In genomic region chr12:8037046-8037663, GRCh38 we compare ENCODE assay signal across 12 cellular contexts. TPM values are rescaled to one million over a fixed set of nuclear protein-coding genes. Genes with fewer than 3 reads are reported as not detected.
DNase-seq lines count a peak whose midpoint lies in the region; ATAC-seq, FAIRE-seq and TF ChIP-seq lines count a peak whose summit lies in the region.
"Had no signal": no experiment of that assay in that cellular context is flagged by ENCODE, and none has a peak within 500 bp of the region (broad histone marks: within the 10 kb centered on the region; RNA-seq: fewer than 3 reads in every experiment).

No MANE protein-coding gene starts in this region.

- H3K4me3 Mint-ChIP-seq in activated CD4-positive, alpha-beta T cell treated with anti-CD3 and anti-CD28 coated beads, Interleukin-2, amount 10 ng/mL, durations not matched to agents 7 days and 5 days: peak overlapping the region; percentile 52
- H3K4me3 Mint-ChIP-seq in chondrocyte (ENCODE audit: unreplicated experiment) (no peak overlapping the region), mesothelial cell of epicardium (no peak overlapping the region)
- H3K4me3 Mint-ChIP-seq in stimulated activated memory B cell treated with anti-CD40 and anti-IgM and Interleukin-4, amounts not matched to agents 10 μg/mL and 1 μg/mL and 100 μg/mL, for 72 hours: peak overlapping the region; percentile 13

- no peak for FAIRE-seq in frontal cortex (lab: Jason Lieb, UNC)

- POLR2A ChIA-PET in activated CD4-positive, alpha-beta T cell treated with anti-CD3 and anti-CD28 coated beads, Interleukin-2, amount 10 ng/mL, durations not matched to agents 7 days and 5 days (lab: Charles Lee): no interaction called here

- DNase-seq in activated CD4-positive, alpha-beta T cell treated with anti-CD3 and anti-CD28 coated beads, Interleukin-2, amount 10 ng/mL, durations not matched to agents 7 days and 5 days: peak; percentile 29
- DNase-seq in activated CD4-positive, alpha-beta T cell treated with anti-CD3 and anti-CD28 coated beads for 48 hours: no peak
- DNase-seq in NOMO-1 (lab: John Stamatoyannopoulos, UW; ENCODE audit: unreplicated experiment in 2 of 2) (peak; percentile 55 to 60), chondrocyte (ENCODE audit: low spot score) (no peak), mesothelial cell of epicardium (ENCODE audit: low spot score in 2 of 2, unreplicated experiment in 2 of 2) (no peak), frontal cortex (ENCODE audit: low spot score in 2 of 2) (no peak), NCI-H2196 (lab: John Stamatoyannopoulos, UW; ENCODE audit: unreplicated experiment) (no peak)
- DNase-seq: ACHN; activated CD4-positive, CD25-positive, alpha-beta regulatory T cell; NCI-H446 treated with DMSO at 0.1 percent for 48 hours had no signal

- H3K4me1 Mint-ChIP-seq in activated CD4-positive, alpha-beta T cell treated with anti-CD3 and anti-CD28 coated beads, Interleukin-2, amount 10 ng/mL, durations not matched to agents 7 days and 5 days: peaks cover 62% of the 10 kb centered on the region
- H3K4me1 Mint-ChIP-seq in chondrocyte (ENCODE audit: low read depth) (peaks cover 63% of the 10 kb centered on the region), mesothelial cell of epicardium (peaks cover 54% of the 10 kb centered on the region)
- peaks cover 65% of the 10 kb centered on the region for H3K4me1 Mint-ChIP-seq in stimulated activated memory B cell treated with anti-CD40 and anti-IgM and Interleukin-4, amounts not matched to agents 10 μg/mL and 1 μg/mL and 100 μg/mL, for 72 hours

- H3K36me3 Mint-ChIP-seq in activated CD4-positive, alpha-beta T cell treated with anti-CD3 and anti-CD28 coated beads, Interleukin-2, amount 10 ng/mL, durations not matched to agents 7 days and 5 days (ENCODE audit: low read depth): peaks cover 37% of the 10 kb centered on the region
- H3K36me3 Mint-ChIP-seq in chondrocyte (ENCODE audit: low read depth) (peaks cover 8% of the 10 kb centered on the region), mesothelial cell of epicardium (peaks cover 10% of the 10 kb centered on the region)
- peaks cover 7% of the 10 kb centered on the region for H3K36me3 Mint-ChIP-seq in stimulated activated memory B cell treated with anti-CD40 and anti-IgM and Interleukin-4, amounts not matched to agents 10 μg/mL and 1 μg/mL and 100 μg/mL, for 72 hours

- no peaks in the 10 kb centered on the region for H3K9me3 Mint-ChIP-seq in activated CD4-positive, alpha-beta T cell treated with anti-CD3 and anti-CD28 coated beads, Interleukin-2, amount 10 ng/mL, durations not matched to agents 7 days and 5 days
- H3K9me3 Mint-ChIP-seq in chondrocyte (ENCODE audit: low read depth): no peaks in the 10 kb centered on the region
- H3K9me3 Mint-ChIP-seq in stimulated activated memory B cell treated with anti-CD40 and anti-IgM and Interleukin-4, amounts not matched to agents 10 μg/mL and 1 μg/mL and 100 μg/mL, for 72 hours: no peaks in the 10 kb centered on the region
- H3K9me3 Mint-ChIP-seq in mesothelial cell of epicardium: no peaks in the 10 kb centered on the region

- CTCF ChIA-PET in activated CD4-positive, alpha-beta T cell treated with anti-CD3 and anti-CD28 coated beads, Interleukin-2, amount 10 ng/mL, durations not matched to agents 7 days and 5 days (lab: Charles Lee): interaction anchor here (0.5 to 2.1 kb wide), 5 partner anchors 9 to 189 kb away, joined by 3 to 7 read pairs (median 4); no protein-coding TSS in a partner anchor

- TF ChIP-seq CTCF in chondrocyte (IDR thresholded peaks at IDR 0.05): no peak
- TF ChIP-seq CTCF in mesothelial cell of epicardium (IDR thresholded peaks at IDR 0.05; ENCODE audit: unreplicated experiment): no peak

- peak; percentile 70 for ATAC-seq in stimulated activated memory B cell treated with anti-CD40 and anti-IgM and Interleukin-4, amounts not matched to agents 10 μg/mL and 1 μg/mL and 100 μg/mL, for 72 hours
- ATAC-seq: sciatic nerve had no signal

- peak overlapping the region; percentile 83 for H3K27ac Mint-ChIP-seq in activated CD4-positive, alpha-beta T cell treated with anti-CD3 and anti-CD28 coated beads, Interleukin-2, amount 10 ng/mL, durations not matched to agents 7 days and 5 days
- H3K27ac Mint-ChIP-seq in chondrocyte (ENCODE audit: unreplicated experiment) (peak overlapping the region; percentile 34), mesothelial cell of epicardium (no peak overlapping the region)
- H3K27ac Mint-ChIP-seq in stimulated activated memory B cell treated with anti-CD40 and anti-IgM and Interleukin-4, amounts not matched to agents 10 μg/mL and 1 μg/mL and 100 μg/mL, for 72 hours: peak overlapping the region; percentile 22

- no peaks in the 10 kb centered on the region for H3K27me3 Mint-ChIP-seq in activated CD4-positive, alpha-beta T cell treated with anti-CD3 and anti-CD28 coated beads, Interleukin-2, amount 10 ng/mL, durations not matched to agents 7 days and 5 days
- H3K27me3 Mint-ChIP-seq in chondrocyte (ENCODE audit: low read depth) (no peaks in the 10 kb centered on the region), mesothelial cell of epicardium (ENCODE audit: low read depth) (no peaks in the 10 kb centered on the region)
- no peaks in the 10 kb centered on the region for H3K27me3 Mint-ChIP-seq in stimulated activated memory B cell treated with anti-CD40 and anti-IgM and Interleukin-4, amounts not matched to agents 10 μg/mL and 1 μg/mL and 100 μg/mL, for 72 hours

RNA-seq across cellular contexts. Expression of gene FOXJ2, which starts 4.6 kb away (rescaled TPM):
- 10 to 100 TPM; 21.4 to 22.5 TPM for total RNA-seq in activated CD4-positive, alpha-beta T cell treated with anti-CD3 and anti-CD28 coated beads, Interleukin-2, amount 10 ng/mL, durations not matched to agents 7 days and 5 days
- total RNA-seq in chondrocyte (21.1 to 24.0 TPM (median 23.4 TPM) in 3 replicates), mesothelial cell of epicardium (16.1 to 16.7 TPM (median 16.7 TPM) in 3 replicates), frontal cortex (6.1 TPM)

RNA-seq across cellular contexts. Expression of gene C3AR1, which starts 29.0 kb away (rescaled TPM):
- 1 to 10 TPM; 5.4 to 5.9 TPM for total RNA-seq in activated CD4-positive, alpha-beta T cell treated with anti-CD3 and anti-CD28 coated beads, Interleukin-2, amount 10 ng/mL, durations not matched to agents 7 days and 5 days
- 0.27 to 0.59 TPM in 2 of 3 replicates, not detected in the other for total RNA-seq in chondrocyte
- not detected in 3 replicates for total RNA-seq in mesothelial cell of epicardium
- total RNA-seq in frontal cortex: 1.6 TPM

RNA-seq across cellular contexts. Expression of gene NECAP1, which starts 44.9 kb away (rescaled TPM):
- 10 to 100 TPM; 38.0 to 39.4 TPM for total RNA-seq in activated CD4-positive, alpha-beta T cell treated with anti-CD3 and anti-CD28 coated beads, Interleukin-2, amount 10 ng/mL, durations not matched to agents 7 days and 5 days
- total RNA-seq in chondrocyte: 23.1 to 36.9 TPM (median 26.1 TPM) in 3 replicates
- total RNA-seq in mesothelial cell of epicardium: 26.1 to 31.0 TPM (median 28.7 TPM) in 3 replicates
- total RNA-seq in frontal cortex: 198 TPM

Comparison
In these comparisons a context has a peak if more than half of its experiments do, and no peak if none do; other contexts are left out.
1. DNase-seq: peak in activated CD4-positive, alpha-beta T cell treated with anti-CD3 and anti-CD28 coated beads, Interleukin-2, amount 10 ng/mL, durations not matched to agents 7 days and 5 days (single experiment) and NOMO-1 (2 of 2); none in activated CD4-positive, alpha-beta T cell treated with anti-CD3 and anti-CD28 coated beads for 48 hours (single experiment), chondrocyte (single experiment), mesothelial cell of epicardium (0 of 2), frontal cortex (0 of 2) and NCI-H2196 (single experiment).
2. H3K4me3 Mint-ChIP-seq: peak in activated CD4-positive, alpha-beta T cell treated with anti-CD3 and anti-CD28 coated beads, Interleukin-2, amount 10 ng/mL, durations not matched to agents 7 days and 5 days (single experiment) and stimulated activated memory B cell treated with anti-CD40 and anti-IgM and Interleukin-4, amounts not matched to agents 10 μg/mL and 1 μg/mL and 100 μg/mL, for 72 hours (single experiment); none in chondrocyte (single experiment) and mesothelial cell of epicardium (single experiment).